In the genomic region with DNA sequence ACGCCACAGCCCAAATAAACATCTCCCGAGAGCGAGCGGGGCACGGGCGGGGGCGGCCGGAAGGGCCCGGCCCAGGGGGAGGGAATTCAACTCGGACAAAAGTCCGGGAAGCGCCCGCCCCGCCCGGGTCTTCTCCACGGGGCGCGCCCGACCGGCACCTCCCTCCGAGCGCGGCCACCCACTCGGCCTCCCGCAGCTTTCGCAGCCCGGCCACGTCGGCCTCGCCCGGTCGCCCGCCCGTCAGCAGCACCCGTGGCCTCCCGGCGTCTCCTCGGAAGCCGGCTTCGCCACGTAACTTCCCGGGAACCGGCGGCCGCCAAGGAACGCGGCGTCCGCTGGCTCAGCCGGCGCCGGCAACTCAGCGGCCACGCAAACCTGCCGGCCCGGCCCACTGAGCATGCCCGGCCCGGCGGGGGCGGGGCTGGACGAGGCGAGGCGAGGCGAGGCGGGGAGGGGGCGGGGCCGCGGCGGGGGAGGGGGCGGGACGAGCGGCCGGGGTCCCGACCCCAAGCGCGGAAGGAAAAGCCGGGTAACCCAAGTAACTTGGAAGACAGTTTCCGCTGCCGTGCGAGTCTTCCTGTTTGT, we compare ENCODE assay signal across 8 cellular contexts. TPM values are rescaled to one million over a fixed set of nuclear protein-coding genes. Genes with fewer than 3 reads are reported as not detected.
DNase-seq lines count a peak whose midpoint lies in the region; ATAC-seq, FAIRE-seq and TF ChIP-seq lines count a peak whose summit lies in the region.

A gene (minus strand): TSS at position 369 of the 585 bp plus-strand sequence. CDS start 440 bp downstream, outside the sequence.

- H3K79me2 ChIP-seq in K562 (ENCODE audit: control insufficient read depth, insufficient read depth, low read length) (peaks cover 43% of the 10 kb centered on the region), trophoblast cell (ENCODE audit: control insufficient read depth, insufficient read depth, low read length, poor library complexity) (peaks cover 12% of the 10 kb centered on the region)

- intact Hi-C loops in activated CD8-positive, alpha-beta T cell treated with anti-CD3 and anti-CD28 coated beads for 36 hours (cut with micrococcal nuclease): no loop called here
- intact Hi-C loops in K562 (cut with micrococcal nuclease) (no loop called here), right cardiac atrium (cut with DNase I) (loop anchor here in 3 of 4 donors (5.0 to 10.0 kb wide), 3 partner anchors 63 to 105 kb away; no protein-coding TSS in a partner anchor)

- TF ChIP-seq CTCF in activated CD8-positive, alpha-beta T cell treated with anti-CD3 and anti-CD28 coated beads for 36 hours (IDR thresholded peaks at IDR 0.05): no peak
- TF ChIP-seq CTCF in K562 (IDR thresholded peaks at IDR 0.05 in 2 of 3, conservative IDR thresholded peaks at IDR 0.05 in 1 of 3; ENCODE audit: insufficient read depth in 2 of 3, low read depth in 1 of 3, low read length in 3 of 3): no peak

- H3K4me3 ChIP-seq in K562 (peak within 1 kb of the TSS; percentile 76), right cardiac atrium (ENCODE audit: low read length) (peak within 1 kb of the TSS; percentile 98), trophoblast cell (ENCODE audit: low read depth, low read length) (peak within 1 kb of the TSS; percentile 99)

- POLR2A ChIA-PET in activated CD8-positive, alpha-beta T cell treated with anti-CD3 and anti-CD28 coated beads, Interleukin-2, amount 10 ng/mL, durations not matched to agents 7 days and 5 days (lab: Charles Lee): no interaction called here
- POLR2A ChIA-PET in activated CD8-positive, alpha-beta T cell treated with anti-CD3 and anti-CD28 coated beads for 36 hours (lab: Charles Lee): no interaction called here
- POLR2A ChIA-PET in K562 (lab: Yijun Ruan, JAX): interaction anchor here (0.8 to 1.3 kb wide), 3 partner anchors 19 to 104 kb away, joined by 3 read pairs; no protein-coding TSS in a partner anchor

- in situ Hi-C loops in K562 (cut with MboI): no loop called here

- H3K14ac ChIP-seq in trophoblast cell (ENCODE audit: low read length): peak within 1 kb of the TSS; percentile 100

- TF ChIP-seq POLR2A in K562 (conservative IDR thresholded peaks at IDR 0.05): peak; percentile 91

- H3K9me3 ChIP-seq in K562 (replicated peaks; ENCODE audit: control insufficient read depth, insufficient read depth, low read depth, low read length): no peaks in the 10 kb centered on the region
- no peaks in the 10 kb centered on the region for H3K9me3 ChIP-seq in right cardiac atrium (ENCODE audit: control insufficient read depth, low read length)
- no peaks in the 10 kb centered on the region for H3K9me3 ChIP-seq in trophoblast cell (ENCODE audit: insufficient read depth, low read depth, low read length)

- peak within 1 kb of the TSS; percentile 28 for H3K27ac Mint-ChIP-seq in activated CD8-positive, alpha-beta T cell treated with anti-CD3 and anti-CD28 coated beads, Interleukin-2, amount 10 ng/mL, durations not matched to agents 7 days and 5 days
- no peak within 1 kb of the TSS for H3K27ac Mint-ChIP-seq in activated CD8-positive, alpha-beta T cell treated with anti-CD3 and anti-CD28 coated beads for 36 hours

- H3K4me1 ChIP-seq in K562 (replicated peaks in 1 of 2; ENCODE audit: control insufficient read depth in 2 of 2, insufficient read depth in 2 of 2, low read length in 2 of 2) (peaks cover 0 to 6% of the 10 kb centered on the region in 2 experiments), right cardiac atrium (ENCODE audit: control insufficient read depth, insufficient read depth, low read length) (peaks cover 2% of the 10 kb centered on the region), trophoblast cell (ENCODE audit: control insufficient read depth in 1 of 2, insufficient read depth in 2 of 2, low read length in 2 of 2) (peaks cover 2 to 6% of the 10 kb centered on the region in 2 experiments)

- H3K9me3 Mint-ChIP-seq in activated CD8-positive, alpha-beta T cell treated with anti-CD3 and anti-CD28 coated beads, Interleukin-2, amount 10 ng/mL, durations not matched to agents 7 days and 5 days (ENCODE audit: insufficient read depth): peaks cover 5% of the 10 kb centered on the region
- H3K9me3 Mint-ChIP-seq in activated CD8-positive, alpha-beta T cell treated with anti-CD3 and anti-CD28 coated beads for 36 hours: peaks cover 7% of the 10 kb centered on the region

- CTCF ChIA-PET in activated CD8-positive, alpha-beta T cell treated with anti-CD3 and anti-CD28 coated beads, Interleukin-2, amount 10 ng/mL, durations not matched to agents 7 days and 5 days (lab: Charles Lee): no interaction called here
- CTCF ChIA-PET in activated CD8-positive, alpha-beta T cell treated with anti-CD3 and anti-CD28 coated beads for 36 hours (lab: Charles Lee): no interaction called here
- CTCF ChIA-PET in K562 (lab: Yijun Ruan, JAX; ENCODE audit: low intra/inter-chr PET ratio): no interaction called here

- peak within 1 kb of the TSS; percentile 82 for H3K4me2 ChIP-seq in K562 (ENCODE audit: insufficient read depth, low read length)
- peak within 1 kb of the TSS; percentile 84 for H3K4me2 ChIP-seq in trophoblast cell (ENCODE audit: low read length)

- peak within 1 kb of the TSS; percentile 100 for H3K18ac ChIP-seq in trophoblast cell (ENCODE audit: low read length)

- no peak within 1 kb of the TSS for H3K23ac ChIP-seq in trophoblast cell (ENCODE audit: low read length)

- no TSS peak for BruUV-seq in K562 (replicated peaks; lab: Mats Ljungman, UMichigan)

- peaks cover 13% of the 10 kb centered on the region for H3K36me3 Mint-ChIP-seq in activated CD8-positive, alpha-beta T cell treated with anti-CD3 and anti-CD28 coated beads, Interleukin-2, amount 10 ng/mL, durations not matched to agents 7 days and 5 days (ENCODE audit: low read depth)
- peaks cover 6% of the 10 kb centered on the region for H3K36me3 Mint-ChIP-seq in activated CD8-positive, alpha-beta T cell treated with anti-CD3 and anti-CD28 coated beads for 36 hours (ENCODE audit: low read depth)

- H3K4me1 Mint-ChIP-seq in activated CD8-positive, alpha-beta T cell treated with anti-CD3 and anti-CD28 coated beads, Interleukin-2, amount 10 ng/mL, durations not matched to agents 7 days and 5 days (ENCODE audit: low read depth): peaks cover 15% of the 10 kb centered on the region
- H3K4me1 Mint-ChIP-seq in activated CD8-positive, alpha-beta T cell treated with anti-CD3 and anti-CD28 coated beads for 36 hours (ENCODE audit: low read depth): peaks cover 18% of the 10 kb centered on the region

- no peak for ATAC-seq in activated CD8-positive, alpha-beta T cell treated with anti-CD3 and anti-CD28 coated beads, Interleukin-2, amount 10 ng/mL, durations not matched to agents 7 days and 5 days
- ATAC-seq in activated CD8-positive, alpha-beta T cell treated with anti-CD3 and anti-CD28 coated beads for 36 hours: no peak
- ATAC-seq in K562: peak; percentile 90
- peak; percentile 95 for ATAC-seq in right cardiac atrium
- no peak for ATAC-seq in HG03571 (IDR thresholded peaks at IDR 0.05; ENCODE audit: unreplicated experiment)

- no peaks in the 10 kb centered on the region for H4K20me1 ChIP-seq in K562 (replicated peaks; ENCODE audit: control insufficient read depth, insufficient read depth, low read length)

- no peak for DNase-seq in activated CD8-positive, alpha-beta T cell treated with anti-CD3 and anti-CD28 coated beads, Interleukin-2, amount 10 ng/mL, durations not matched to agents 7 days and 5 days
- DNase-seq in activated CD8-positive, alpha-beta T cell treated with anti-CD3 and anti-CD28 coated beads for 36 hours: no peak
- peak; percentile 71 for DNase-seq in NCI-H2171 (lab: John Stamatoyannopoulos, UW)
- DNase-seq in K562 (ENCODE audit: extremely low read depth in 1 of 4, low spot score in 3 of 4): peak; percentile 83 to 88 (median 87)
- DNase-seq in right cardiac atrium: peak; percentile 83 to 94 (median 92)
- peak; percentile 64 to 80 for DNase-seq in trophoblast cell
- DNase-seq in effector CD8-positive, alpha-beta T cell (lab: John Stamatoyannopoulos, UW): no peak

- H4K91ac ChIP-seq in trophoblast cell (ENCODE audit: low read depth, low read length): peak within 1 kb of the TSS; percentile 97

- peak within 1 kb of the TSS; percentile 97 for H4K8ac ChIP-seq in trophoblast cell (ENCODE audit: low read depth, low read length)

- FAIRE-seq in K562 (lab: Jason Lieb, UNC): no peak

- H2BK12ac ChIP-seq in trophoblast cell (ENCODE audit: low read length): peak within 1 kb of the TSS; percentile 75

- under 1% methylated on average over 36 of the region's 80 CpGs for WGBS in K562 (ENCODE audit: insufficient coverage, low coverage, missing lambda C conversion rate)
- under 1% methylated on average over 80 of the region's 80 CpGs for WGBS in right cardiac atrium
- no CpG with 5 or more reads among the region's 80 CpGs for WGBS in trophoblast cell (ENCODE audit: extremely low coverage, insufficient coverage, insufficient read length)

- H3K27me3 ChIP-seq in K562 (ENCODE audit: control insufficient read depth in 2 of 2, insufficient read depth in 2 of 2, low read length in 2 of 2) (peaks cover 4 to 6% of the 10 kb centered on the region in 2 experiments; a peak in 3 of 5 replicates), right cardiac atrium (ENCODE audit: control insufficient read depth, insufficient read depth) (no peaks in the 10 kb centered on the region), trophoblast cell (ENCODE audit: insufficient read depth, low read length) (no peaks in the 10 kb centered on the region)

- peak within 1 kb of the TSS; percentile 98 for H4K12ac ChIP-seq in trophoblast cell (ENCODE audit: low read depth, low read length)

- H3K79me1 ChIP-seq in trophoblast cell (ENCODE audit: low read length): peaks cover 15% of the 10 kb centered on the region

- no peak for TF ChIP-seq EP300 in K562 (IDR thresholded peaks at IDR 0.05; ENCODE audit: low read length)

- peak within 1 kb of the TSS; percentile 99 for H2BK5ac ChIP-seq in trophoblast cell (ENCODE audit: low read depth, low read length, poor library complexity)

- no peak for TF ChIP-seq RAD21 in K562 (CRISPR knock-in tag; conservative IDR thresholded peaks at IDR 0.05 in 1 of 2, IDR thresholded peaks at IDR 0.05 in 1 of 2)

- peak within 1 kb of the TSS; percentile 99 for H2BK120ac ChIP-seq in trophoblast cell (ENCODE audit: insufficient read depth, low read length, poor library complexity)

- H3K36me3 ChIP-seq in K562 (ENCODE audit: control insufficient read depth, insufficient read depth, low read length): no peaks in the 10 kb centered on the region
- H3K36me3 ChIP-seq in trophoblast cell (ENCODE audit: control insufficient read depth in 1 of 2, insufficient read depth in 2 of 2, low read length in 2 of 2): peaks cover 0 to 1% of the 10 kb centered on the region in 2 experiments

- H3K27ac ChIP-seq in K562 (ENCODE audit: extremely low read depth, low read depth, low read length) (peak within 1 kb of the TSS; percentile 90), right cardiac atrium (ENCODE audit: low read length) (peak within 1 kb of the TSS; percentile 94), trophoblast cell (ENCODE audit: low read depth, low read length) (peak within 1 kb of the TSS; percentile 100)

- peak within 1 kb of the TSS; percentile 66 to 96 for H3K9ac ChIP-seq in K562 (ENCODE audit: insufficient read depth in 1 of 2, low read depth in 2 of 2, low read length in 2 of 2)
- H3K9ac ChIP-seq in trophoblast cell (ENCODE audit: low read length): peak within 1 kb of the TSS; percentile 99

- H3K27me3 Mint-ChIP-seq in activated CD8-positive, alpha-beta T cell treated with anti-CD3 and anti-CD28 coated beads, Interleukin-2, amount 10 ng/mL, durations not matched to agents 7 days and 5 days (ENCODE audit: low read depth): peaks cover 46% of the 10 kb centered on the region
- H3K27me3 Mint-ChIP-seq in activated CD8-positive, alpha-beta T cell treated with anti-CD3 and anti-CD28 coated beads for 36 hours: peaks cover 50% of the 10 kb centered on the region

- peak within 1 kb of the TSS; percentile 10 for H3K4me3 Mint-ChIP-seq in activated CD8-positive, alpha-beta T cell treated with anti-CD3 and anti-CD28 coated beads, Interleukin-2, amount 10 ng/mL, durations not matched to agents 7 days and 5 days
- H3K4me3 Mint-ChIP-seq in activated CD8-positive, alpha-beta T cell treated with anti-CD3 and anti-CD28 coated beads for 36 hours: no peak within 1 kb of the TSS

- H3K9me1 ChIP-seq in K562 (ENCODE audit: control insufficient read depth, insufficient read depth, low read length): no peaks in the 10 kb centered on the region

- H3K4ac ChIP-seq in trophoblast cell (ENCODE audit: low read depth, low read length): peak within 1 kb of the TSS; percentile 97

- peak within 1 kb of the TSS; percentile 92 for H2AK5ac ChIP-seq in trophoblast cell (ENCODE audit: low read length)

- peak within 1 kb of the TSS; percentile 97 for H2AFZ ChIP-seq in K562 (ENCODE audit: low read depth, low read length)
- H2AFZ ChIP-seq in trophoblast cell (ENCODE audit: insufficient read depth, low read length, poor library complexity): peak within 1 kb of the TSS; percentile 92

RNA-seq across cellular contexts. Expression of the gene that starts here (rescaled TPM):
- not detected for total RNA-seq in activated CD8-positive, alpha-beta T cell treated with anti-CD3 and anti-CD28 coated beads, Interleukin-2, amount 10 ng/mL, durations not matched to agents 7 days and 5 days
- not detected for total RNA-seq in activated CD8-positive, alpha-beta T cell treated with anti-CD3 and anti-CD28 coated beads for 36 hours
- 51.1 and 121 TPM in 2 replicates for total RNA-seq in K562 (2011; cell fraction: chromatin; rRNA removed; ENCODE audit: low replicate concordance)
- 21.2 and 25.1 TPM in 2 replicates for total RNA-seq in K562 (2011; cell fraction: nucleolus; rRNA removed)
- 47.7 and 51.7 TPM in 2 replicates for total RNA-seq in K562 (2011; cell fraction: nucleoplasm; rRNA removed)
- total RNA-seq in K562 (2014; rRNA removed) (16.3 and 18.7 TPM in 2 replicates), K562 (2014; rRNA removed; fragmentation: Illumina TruSeq; extraction: Trizol) (30.7 and 31.2 TPM in 2 replicates), K562 (2015; rRNA removed; fragmentation: Illumina TruSeq; extraction: Trizol) (28.0 and 30.5 TPM in 2 replicates), K562 (2021) (34.6 and 39.3 TPM in 2 replicates), right cardiac atrium (100 to 1,000 TPM; 118 to 131 (median 120) TPM)
- polyA plus RNA-seq in K562 (2011; rRNA removed) (29.7 and 30.0 TPM in 2 replicates), K562 (2014; fragmentation: Illumina TruSeq; extraction: Trizol) (26.4 and 29.1 TPM in 2 replicates), K562 (2014; fragmentation: Nextera tagmentation; extraction: Ambion mirVana) (10 to 100 TPM in 1 of 2 experiments, 1 to 10 TPM in 1; 9.1 to 25.6 TPM), K562 (2014; rRNA removed) (27.8 and 28.5 TPM in 2 replicates), right cardiac atrium (36.6 TPM)
- 15.3 and 18.0 TPM in 2 replicates for polyA plus RNA-seq in K562 (2011; cell fraction: cytosol; rRNA removed)
- 24.3 and 24.7 TPM in 2 replicates for polyA plus RNA-seq in K562 (2011; cell fraction: nucleus; rRNA removed)
- polyA plus RNA-seq in K562 (2012): 14.0 and 17.1 TPM in 2 replicates
- 68.2 and 70.3 TPM in 2 replicates for polyA minus RNA-seq in K562 (2011; rRNA and poly(A)+ RNA removed)
- polyA minus RNA-seq in K562 (2011; cell fraction: cytosol; rRNA and poly(A)+ RNA removed): 26.6 and 28.8 TPM in 2 replicates
- polyA minus RNA-seq in K562 (2011; cell fraction: nucleus; rRNA and poly(A)+ RNA removed): 28.5 and 37.9 TPM in 2 replicates
- 85.2 and 88.6 TPM in 2 replicates for polyA plus RNA-seq in trophoblast cell (2013)

Comparison
In these comparisons a context has a peak if more than half of its experiments do, and no peak if none do; other contexts are left out.
1. RNA of the gene that starts here (total RNA-seq): 118 to 131 TPM in right cardiac atrium and 16.3 to 121 TPM in K562; not detected in activated CD8-positive, alpha-beta T cell treated with anti-CD3 and anti-CD28 coated beads, Interleukin-2, amount 10 ng/mL, durations not matched to agents 7 days and 5 days and not detected in activated CD8-positive, alpha-beta T cell treated with anti-CD3 and anti-CD28 coated beads for 36 hours; every median in the first group is over 10 times any median in the second.
2. ATAC-seq: peak in K562 (single experiment) and right cardiac atrium (2 of 2); none in activated CD8-positive, alpha-beta T cell treated with anti-CD3 and anti-CD28 coated beads, Interleukin-2, amount 10 ng/mL, durations not matched to agents 7 days and 5 days (single experiment), activated CD8-positive, alpha-beta T cell treated with anti-CD3 and anti-CD28 coated beads for 36 hours (single experiment) and HG03571 (single experiment).
3. DNase-seq: peak in NCI-H2171 (single experiment), K562 (4 of 4), right cardiac atrium (3 of 3) and trophoblast cell (2 of 2); none in activated CD8-positive, alpha-beta T cell treated with anti-CD3 and anti-CD28 coated beads, Interleukin-2, amount 10 ng/mL, durations not matched to agents 7 days and 5 days (single experiment), activated CD8-positive, alpha-beta T cell treated with anti-CD3 and anti-CD28 coated beads for 36 hours (single experiment) and effector CD8-positive, alpha-beta T cell (single experiment).
4. intact Hi-C loops: an anchor here in right cardiac atrium (5.0 to 10.0 kb wide); none called in activated CD8-positive, alpha-beta T cell treated with anti-CD3 and anti-CD28 coated beads for 36 hours and K562.
5. Peak in every context shown above with its lines, with median percentiles within 50 percentile points of each other: H3K27ac ChIP-seq and H3K4me3 ChIP-seq.